15 cellular contexts compared by ENCODE assay signal in genomic region chr7:479115-479947, GRCh38. TPM values are rescaled to one million over a fixed set of nuclear protein-coding genes. Genes with fewer than 3 reads are reported as not detected.
A peak's percentile ranks its signal among the peaks of the same experiment; 100 is the strongest.
DNase-seq lines count a peak whose midpoint lies in the region; ATAC-seq and TF ChIP-seq lines count a peak whose summit lies in the region.
"Had no signal": no experiment of that assay in that cellular context is flagged by ENCODE, and none has a peak within 500 bp of the region (broad histone marks: within the 10 kb centered on the region; RNA-seq: fewer than 3 reads in every experiment).

No MANE protein-coding gene starts in this region.

- H3K4me1 ChIP-seq in BLaER1 (peaks cover 36% of the 10 kb centered on the region), IMR-90 (ENCODE audit: control insufficient read depth, insufficient read depth, low read length) (peaks cover 5% of the 10 kb centered on the region; the same call in 1 of the 2 replicates), sigmoid colon (no peaks in the 10 kb centered on the region)

- no peak overlapping the region for H2AFZ ChIP-seq in IMR-90 (replicated peaks; ENCODE audit: low read length, poor library complexity)

- H2BK5ac ChIP-seq in IMR-90 (ENCODE audit: low read depth, low read length, poor library complexity, severe bottlenecking): no peak overlapping the region

- H4K5ac ChIP-seq in IMR-90 (ENCODE audit: low read depth, low read length): no peak overlapping the region

- POLR2A ChIA-PET in IMR-90 (lab: Charles Lee; ENCODE audit: unreplicated experiment): no interaction called here

- TF ChIP-seq POLR2A in IMR-90 (IDR thresholded peaks at IDR 0.05; ENCODE audit: low read depth, low read length) (no peak), sigmoid colon (IDR thresholded peaks at IDR 0.05) (no peak)

- no peak overlapping the region for H4K91ac ChIP-seq in IMR-90 (ENCODE audit: insufficient read depth, low read depth, low read length)

- H3K36me3 ChIP-seq in BLaER1 (no peaks in the 10 kb centered on the region), IMR-90 (ENCODE audit: control insufficient read depth, insufficient read depth, low read length) (no peaks in the 10 kb centered on the region), sigmoid colon (no peaks in the 10 kb centered on the region)
- H3K36me3 ChIP-seq: MG63 had no signal

- TF ChIP-seq EP300 in sigmoid colon (IDR thresholded peaks at IDR 0.05): no peak

- H2BK15ac ChIP-seq in IMR-90 (ENCODE audit: low read depth, low read length): no peak overlapping the region

- H3K9me1 ChIP-seq in IMR-90 (ENCODE audit: insufficient read depth, low read length): no peaks in the 10 kb centered on the region

- H3K56ac ChIP-seq in IMR-90 (ENCODE audit: extremely low read depth, insufficient read depth, low read length): no peak overlapping the region

- no peaks in the 10 kb centered on the region for H3K27me3 ChIP-seq in BLaER1
- peaks cover 35% of the 10 kb centered on the region for H3K27me3 ChIP-seq in IMR-90 (ENCODE audit: control insufficient read depth, insufficient read depth, low read length)
- H3K27me3 ChIP-seq in sigmoid colon: peaks cover 0 to 5% (median 0%) of the 10 kb centered on the region in 3 donors
- H3K27me3 ChIP-seq: MG63 had no signal

- H2AK9ac ChIP-seq in IMR-90 (replicated peaks; ENCODE audit: low read depth, low read length, poor library complexity): no peak overlapping the region

- no peak for ATAC-seq in IMR-90 (ENCODE audit: low read depth)

- TF ChIP-seq RAD21 in IMR-90 (IDR thresholded peaks at IDR 0.05; ENCODE audit: low read length): no peak

- in situ Hi-C loops in IMR-90 (cut with MboI; ENCODE audit: low sequenced_read_pairs): no loop called here

- H3K23ac ChIP-seq in IMR-90 (ENCODE audit: low read depth, low read length): no peak overlapping the region

- H3K27ac ChIP-seq in BLaER1: no peak overlapping the region
- H3K27ac ChIP-seq in IMR-90 (ENCODE audit: insufficient read depth, low read length): no peak overlapping the region
- H3K27ac ChIP-seq in sigmoid colon: no peak overlapping the region

- H3K9me3 ChIP-seq in BLaER1: no peaks in the 10 kb centered on the region
- peaks cover 6% of the 10 kb centered on the region for H3K9me3 ChIP-seq in IMR-90 (ENCODE audit: control insufficient read depth, insufficient read depth, low read length)
- H3K9me3 ChIP-seq in sigmoid colon: peaks cover 0 to 3% (median 0%) of the 10 kb centered on the region in 4 donors
- H3K9me3 ChIP-seq: MG63 had no signal

- no peak overlapping the region for H2BK120ac ChIP-seq in IMR-90 (ENCODE audit: low read depth, low read length)

- H3K14ac ChIP-seq in IMR-90 (replicated peaks; ENCODE audit: low read depth, low read length): no peak overlapping the region

- DNase-seq in IMR-90 (peak; percentile 19), fibroblast of villous mesenchyme (ENCODE audit: low read depth) (peak; percentile 27), sigmoid colon (peak; percentile 43), UCSD-AML1 (lab: John Stamatoyannopoulos, UW; ENCODE audit: unreplicated experiment) (no peak), superior temporal gyrus (ENCODE audit: extremely low spot score) (no peak), pons (ENCODE audit: low spot score) (no peak)
- DNase-seq: activated CD4-positive, alpha-beta T cell treated with anti-CD3 and anti-CD28 coated beads, Interleukin-2, amount 50 U/mL, for 4 hours; activated T-cell treated with anti-CD3 and anti-CD28 coated beads, Interleukin-2, amount 50 U/mL, for 48 hours; amygdala; HCEC 1CT; MG63; naive B cell; NCI-H1930; NCI-H510A treated with DMSO at 0.1 percent for 48 hours had no signal

- no peaks in the 10 kb centered on the region for H3K79me1 ChIP-seq in IMR-90 (ENCODE audit: low read depth in 1 of 2, low read length in 2 of 2)

- intact Hi-C loops in IMR-90 (cut with micrococcal nuclease): no loop called here
- intact Hi-C loops in sigmoid colon (cut with DNase I): no loop called here

- 33% methylated on average over 8 of the region's 20 CpGs; no CpG with 5 or more reads in 1 of the 2 experiments for WGBS in IMR-90 (ENCODE audit: extremely low coverage in 2 of 2, insufficient read length in 1 of 2), 2 experiments
- WGBS in sigmoid colon, 2 donors: 80 to 87% methylated on average over 20 of the region's 20 CpGs

- no peak overlapping the region for H3K4me3 ChIP-seq in BLaER1
- no peak overlapping the region for H3K4me3 ChIP-seq in IMR-90 (ENCODE audit: insufficient read depth, low read depth, low read length)
- H3K4me3 ChIP-seq in fibroblast of villous mesenchyme (ENCODE audit: low read depth, low read length): no peak overlapping the region
- H3K4me3 ChIP-seq in sigmoid colon: no peak overlapping the region
- H3K4me3 ChIP-seq: MG63 had no signal

- H3K9ac ChIP-seq in BLaER1 (no peak overlapping the region), IMR-90 (ENCODE audit: low read depth, low read length) (no peak overlapping the region)

- dilution Hi-C loops in IMR-90 (cut with HindIII; ENCODE audit: low sequenced_read_pairs, unreplicated experiment): no loop called here

- no peak overlapping the region for H3K18ac ChIP-seq in IMR-90 (ENCODE audit: low read depth, low read length)

- H3K4ac ChIP-seq in IMR-90 (ENCODE audit: low read depth, low read length): no peak overlapping the region

- H3K4me2 ChIP-seq in BLaER1 (peak overlapping the region; percentile 73), IMR-90 (ENCODE audit: low read depth, low read length) (no peak overlapping the region)

- no peaks in the 10 kb centered on the region for H4K20me1 ChIP-seq in BLaER1
- H4K20me1 ChIP-seq in IMR-90 (ENCODE audit: insufficient read depth, low read length): no peaks in the 10 kb centered on the region

- H4K8ac ChIP-seq in IMR-90 (ENCODE audit: low read depth in 2 of 2, low read length in 2 of 2): no peak overlapping the region

- TF ChIP-seq CTCF in IMR-90 (conservative IDR thresholded peaks at IDR 0.05; ENCODE audit: low read depth, low read length) (no peak), fibroblast of villous mesenchyme (IDR thresholded peaks at IDR 0.05; ENCODE audit: insufficient read depth, low read depth, low read length) (no peak), sigmoid colon (IDR thresholded peaks at IDR 0.05) (no peak)

- no peak overlapping the region for H2AK5ac ChIP-seq in IMR-90 (ENCODE audit: low read depth, low read length)

- no TSS peak for BruUV-seq in IMR-90 (replicated peaks; lab: Mats Ljungman, UMichigan)

- CTCF ChIA-PET in IMR-90 (lab: Yijun Ruan, JAX): no interaction called here

- H2BK20ac ChIP-seq in IMR-90 (ENCODE audit: low read depth, low read length): no peak overlapping the region

TF ChIP-seq in IMR-90, 13 proteins besides CTCF, POLR2A, EP300 and RAD21:
- TF ChIP-seq SMC3 (IDR thresholded peaks at IDR 0.05; ENCODE audit: low read depth, low read length): no peak
- TF ChIP-seq ELK1 (IDR thresholded peaks at IDR 0.05; ENCODE audit: borderline replicate concordance, low read depth, low read length): no peak
- TF ChIP-seq MXI1 (IDR thresholded peaks at IDR 0.05; ENCODE audit: borderline replicate concordance, low read depth, low read length): no peak
- no peak for TF ChIP-seq RFX5 (IDR thresholded peaks at IDR 0.05; ENCODE audit: low read depth, low read length)
- TF ChIP-seq BHLHE40 (IDR thresholded peaks at IDR 0.05; ENCODE audit: low read depth, low read length): no peak
- TF ChIP-seq CEBPB (IDR thresholded peaks at IDR 0.05; ENCODE audit: low read depth, low read length): no peak
- no peak for TF ChIP-seq RCOR1 (IDR thresholded peaks at IDR 0.05; ENCODE audit: insufficient replicate concordance, low read length)
- TF ChIP-seq FOS (IDR thresholded peaks at IDR 0.05; ENCODE audit: low read depth, low read length): no peak
- no peak for TF ChIP-seq CHD1 (IDR thresholded peaks at IDR 0.05; ENCODE audit: low read depth, low read length)
- no peak for TF ChIP-seq USF2 (IDR thresholded peaks at IDR 0.05; ENCODE audit: low read depth, low read length)

RNA-seq across cellular contexts. Expression of gene PDGFA, which starts 40.3 kb away (rescaled TPM):
- 3.8 and 4.7 TPM in 2 replicates for total RNA-seq in IMR-90 (2012; rRNA removed)
- 3.3 and 4.7 TPM in 2 replicates for polyA plus RNA-seq in IMR-90 (2012; rRNA removed)
- polyA plus RNA-seq in IMR-90 (2012; cell fraction: cytosol; rRNA removed): 2.9 and 3.2 TPM in 2 replicates
- polyA plus RNA-seq in IMR-90 (2012; cell fraction: nucleus; rRNA removed; ENCODE audit: low replicate concordance): 9.1 and 10.4 TPM in 2 replicates
- total RNA-seq in fibroblast of villous mesenchyme: 43.2 and 86.7 TPM in 2 replicates
- 10 to 100 TPM; 33.9 to 38.5 (median 36.9) TPM for total RNA-seq in sigmoid colon
- 10 to 100 TPM; 19.7 to 21.6 (median 20.0) TPM for polyA plus RNA-seq in sigmoid colon

Comparison
In these comparisons a context has a peak if more than half of its experiments do, and no peak if none do; other contexts are left out.
1. DNase-seq: peak in IMR-90 (single experiment), fibroblast of villous mesenchyme (single experiment) and sigmoid colon (single experiment); none in UCSD-AML1 (single experiment), superior temporal gyrus (single experiment) and pons (single experiment).